ENCODE assay signal across 8 cellular contexts in the genomic region with DNA sequence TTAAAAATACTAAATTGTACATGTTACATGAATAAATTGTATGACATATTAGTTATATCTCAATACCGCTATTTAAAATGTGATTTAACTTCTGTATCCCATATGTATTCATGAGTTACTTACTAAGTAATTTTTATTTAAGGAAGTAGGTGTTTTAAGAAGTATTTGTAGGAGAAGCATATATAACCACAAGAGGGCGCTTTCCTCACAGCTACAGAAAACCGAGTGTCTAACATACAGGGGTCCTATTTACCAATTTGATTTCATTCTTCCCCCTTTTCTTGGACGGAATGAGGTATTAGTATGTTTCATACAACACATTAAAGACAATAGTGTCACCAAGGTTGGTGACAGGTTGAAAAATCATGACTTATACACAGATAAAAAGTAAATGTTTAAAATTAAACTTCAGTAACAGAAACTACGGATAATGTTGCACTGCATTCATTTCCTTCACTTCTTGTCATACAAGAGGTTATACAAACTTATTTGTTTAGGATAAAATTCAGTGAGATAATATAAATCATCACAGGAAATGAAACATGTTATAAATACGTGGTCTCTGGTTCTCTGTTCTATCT.
A peak's percentile ranks its signal among the peaks of the same experiment; 100 is the strongest.
DNase-seq lines count a peak whose midpoint lies in the region; ATAC-seq and TF ChIP-seq lines count a peak whose summit lies in the region.

No MANE protein-coding gene starts in this region.

- intact Hi-C loops in mucosa of descending colon (cut with DNase I, micrococcal nuclease), result loop anchor here (5.0 to 10.0 kb wide), 2 partner anchors 350 to 352 kb away; no protein-coding TSS in a partner anchor

- H3K36me3 ChIP-seq in BE2C (no peaks in the 10 kb centered on the region), OCI-LY1 (ENCODE audit: insufficient read depth, low read length) (no peaks in the 10 kb centered on the region), mucosa of descending colon (ENCODE audit: low read depth) (no peaks in the 10 kb centered on the region)

- H3K9ac ChIP-seq in OCI-LY1 (ENCODE audit: low read length), result no peak overlapping the region

- H3K27me3 ChIP-seq in BE2C (no peaks in the 10 kb centered on the region), OCI-LY1 (ENCODE audit: insufficient read depth, low read length) (no peaks in the 10 kb centered on the region)

- no peaks in the 10 kb centered on the region for H3F3A ChIP-seq in OCI-LY1 (ENCODE audit: insufficient read depth, low read length)

- H3K4me1 ChIP-seq in BE2C (no peaks in the 10 kb centered on the region), OCI-LY1 (ENCODE audit: insufficient read depth, low read length, severe bottlenecking) (no peaks in the 10 kb centered on the region), mucosa of descending colon (ENCODE audit: low read depth) (no peaks in the 10 kb centered on the region)

- H2AFZ ChIP-seq in OCI-LY1 (ENCODE audit: low read length), result no peak overlapping the region

- ATAC-seq in HG02642 (IDR thresholded peaks at IDR 0.05; ENCODE audit: poor library complexity, unreplicated experiment) (peak; percentile 53), mucosa of descending colon (peak; percentile 29)

- TF ChIP-seq CTCF in BE2C (IDR thresholded peaks at IDR 0.05; ENCODE audit: low read depth, low read length) (peak; percentile 79), OCI-LY1 (IDR thresholded peaks at IDR 0.05; ENCODE audit: low read length) (peak; percentile 74), mucosa of descending colon (IDR thresholded peaks at IDR 0.05) (peak; percentile 34)

- no peaks in the 10 kb centered on the region for H3K9me3 ChIP-seq in BE2C
- H3K9me3 ChIP-seq in OCI-LY1 (ENCODE audit: low read length), result no peaks in the 10 kb centered on the region
- no peaks in the 10 kb centered on the region for H3K9me3 ChIP-seq in mucosa of descending colon

- H3K9me2 ChIP-seq in OCI-LY1 (ENCODE audit: low read depth, low read length), result no peaks in the 10 kb centered on the region

- H3K4me2 ChIP-seq in OCI-LY1 (ENCODE audit: low read length), result no peak overlapping the region

- DNase-seq in BE2C (peak; percentile 24), dermis microvascular lymphatic vessel endothelial cell (ENCODE audit: low read depth in 2 of 2) (peak; percentile 59 to 76), mucosa of descending colon (peak in 1 of 3 donors; percentile 40), islet precursor cell (no peak), cortex of kidney (lab: John Stamatoyannopoulos, UW) (no peak)
- DNase-seq in activated T-cell treated with anti-CD3 and anti-CD28 coated beads, Interleukin-2, amount 50 U/mL, for 48 hours, result no peak

- no peaks in the 10 kb centered on the region for H4K20me1 ChIP-seq in OCI-LY1 (ENCODE audit: insufficient read depth, low read length)

- H3K79me2 ChIP-seq in OCI-LY1 (ENCODE audit: insufficient read depth, low read length), result no peaks in the 10 kb centered on the region

- H3K4me3 ChIP-seq in BE2C (ENCODE audit: low read depth, low read length) (no peak overlapping the region), OCI-LY1 (ENCODE audit: low read depth, low read length, poor library complexity, severe bottlenecking) (no peak overlapping the region), mucosa of descending colon (no peak overlapping the region)

- H3K27ac ChIP-seq in OCI-LY1 (ENCODE audit: low read depth, low read length, poor library complexity, severe bottlenecking), result no peak overlapping the region

Comparison
In these comparisons a context has a peak if more than half of its experiments do, and no peak if none do; other contexts are left out.
1. DNase-seq: peak in BE2C (single experiment) and dermis microvascular lymphatic vessel endothelial cell (2 of 2); none in islet precursor cell (single experiment), activated T-cell treated with anti-CD3 and anti-CD28 coated beads, Interleukin-2, amount 50 U/mL, for 48 hours (0 of 2) and cortex of kidney (single experiment).
2. Peak in every context shown above with its lines, with median percentiles within 50 percentile points of each other: CTCF ChIP-seq.